ENCODE assay signal across 10 cellular contexts in the genomic region with DNA sequence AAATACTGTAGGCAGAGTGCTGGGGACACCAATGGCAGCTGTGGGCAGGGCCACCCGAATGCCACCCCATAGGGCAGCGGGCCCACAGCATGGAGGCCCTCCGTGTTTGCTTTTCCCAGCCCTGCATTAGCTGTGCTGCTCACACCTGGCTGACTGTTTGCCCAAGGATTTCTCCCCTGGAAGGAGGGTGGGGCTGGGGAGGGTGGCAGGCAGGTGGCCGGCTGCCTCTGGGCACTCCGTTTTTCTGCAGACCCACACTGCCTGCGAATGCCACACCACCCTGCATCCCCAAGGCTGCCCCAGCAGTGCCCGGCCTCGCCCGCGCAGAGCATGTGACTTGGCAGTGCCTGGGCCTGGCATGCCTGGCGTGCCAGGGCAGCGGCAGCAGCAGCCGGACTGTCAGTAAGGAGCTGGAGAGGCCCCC. TPM values are rescaled to one million over a fixed set of nuclear protein-coding genes. Genes with fewer than 3 reads are reported as not detected.
DNase-seq lines count a peak whose midpoint lies in the region; ATAC-seq, FAIRE-seq and TF ChIP-seq lines count a peak whose summit lies in the region.
"Had no signal": no experiment of that assay in that cellular context is flagged by ENCODE, and none has a peak within 500 bp of the region (broad histone marks: within the 10 kb centered on the region; RNA-seq: fewer than 3 reads in every experiment).

No MANE protein-coding gene starts in this region.

- no peak overlapping the region for H2BK120ac ChIP-seq in mesendoderm (ENCODE audit: low read depth, low read length)

- POLR2A ChIA-PET in A549 (lab: Yijun Ruan, JAX) (interaction anchor here (0.9 kb wide), 1 partner anchor 34 kb away, joined by 3 read pairs; no protein-coding TSS in a partner anchor), K562 (lab: Yijun Ruan, JAX) (interaction anchor here (0.6 kb wide), 1 partner anchor 16 kb away, joined by 3 read pairs; no protein-coding TSS in a partner anchor)

- no peak overlapping the region for H2AFZ ChIP-seq in K562 (ENCODE audit: low read depth, low read length)

- intact Hi-C loops in K562 (cut with micrococcal nuclease), result no loop called here

- H3K4me2 ChIP-seq in A549, result peak overlapping the region; percentile 69
- no peak overlapping the region for H3K4me2 ChIP-seq in K562 (ENCODE audit: insufficient read depth, low read length)
- H3K4me2 ChIP-seq in mesendoderm (ENCODE audit: low read length), result no peak overlapping the region

- no peak overlapping the region for H2AK5ac ChIP-seq in mesendoderm (ENCODE audit: low read length)

- H3K56ac ChIP-seq in mesendoderm (ENCODE audit: low read length), result no peak overlapping the region

- ATAC-seq in A549 (peak; percentile 37 to 54), K562 (no peak), lung (ENCODE audit: insufficient read depth, low FRiP score) (no peak), HG02610 (IDR thresholded peaks at IDR 0.05; ENCODE audit: unreplicated experiment) (no peak)

- CTCF ChIA-PET in A549 (lab: Yijun Ruan, JAX), result interaction anchor here (0.6 to 3.3 kb wide), 7 partner anchors 10 to 454 kb away, joined by 3 to 18 read pairs (median 4); no protein-coding TSS in a partner anchor
- CTCF ChIA-PET in K562 (lab: Yijun Ruan, JAX; ENCODE audit: low intra/inter-chr PET ratio), result no interaction called here

- TF ChIP-seq POLR2A in A549 (IDR thresholded peaks at IDR 0.05; ENCODE audit: low read length) (no peak), K562 (conservative IDR thresholded peaks at IDR 0.05) (no peak)

- H3K27me3 ChIP-seq in K562 (ENCODE audit: control insufficient read depth in 2 of 2, insufficient read depth in 2 of 2, low read length in 2 of 2), result peaks cover 26 to 63% of the 10 kb centered on the region in 2 experiments; a peak in 4 of 5 replicates
- no peaks in the 10 kb centered on the region for H3K27me3 ChIP-seq in lung (ENCODE audit: control insufficient read depth, insufficient read depth)
- no peaks in the 10 kb centered on the region for H3K27me3 ChIP-seq in mesendoderm (ENCODE audit: insufficient read depth, low read length, poor library complexity)

- H3K79me1 ChIP-seq in mesendoderm (ENCODE audit: low read length), result no peaks in the 10 kb centered on the region

- no peaks in the 10 kb centered on the region for H3K9me1 ChIP-seq in K562 (ENCODE audit: control insufficient read depth, insufficient read depth, low read length)

- H4K5ac ChIP-seq in mesendoderm (ENCODE audit: low read length), result no peak overlapping the region

- TF ChIP-seq EP300 in A549 (IDR thresholded peaks at IDR 0.05), result no peak
- no peak for TF ChIP-seq EP300 in K562 (IDR thresholded peaks at IDR 0.05; ENCODE audit: low read length)

- no TSS peak for BruUV-seq in K562 (replicated peaks; lab: Mats Ljungman, UMichigan)

- 0% methylated on average over 6 of the region's 13 CpGs for WGBS in A549 (ENCODE audit: missing lambda C conversion rate)
- WGBS in K562 (ENCODE audit: insufficient coverage, low coverage, missing lambda C conversion rate), result 32% methylated on average over 10 of the region's 13 CpGs
- 74 to 81% methylated on average over 13 of the region's 13 CpGs for WGBS in lung, 2 donors
- no CpG with 5 or more reads among the region's 13 CpGs for WGBS in mesendoderm (ENCODE audit: extremely low coverage, insufficient coverage, low lambda C conversion rate)

- H3K79me2 ChIP-seq in K562 (ENCODE audit: control insufficient read depth, insufficient read depth, low read length) (no peaks in the 10 kb centered on the region), mesendoderm (ENCODE audit: control insufficient read depth, insufficient read depth, low read length) (no peaks in the 10 kb centered on the region)

- DNase-seq in A549 (ENCODE audit: low read depth in 1 of 2, low spot score in 1 of 2), result no peak
- DNase-seq in NCI-H2081 (lab: John Stamatoyannopoulos, UW), result peak; percentile 94 to 97
- no peak for DNase-seq in K562 (ENCODE audit: extremely low read depth in 1 of 4, low spot score in 3 of 4)
- DNase-seq in lung (ENCODE audit: low spot score), result no peak
- DNase-seq in AG20443 (ENCODE audit: low spot score), result no peak
- no peak for DNase-seq in mesendoderm
- DNase-seq in activated T-cell treated with anti-CD3 and anti-CD28 coated beads, Interleukin-2, amount 50 U/mL, for 48 hours, result no peak
- DNase-seq: activated gamma-delta T cell had no signal

- in situ Hi-C loops in K562 (cut with MboI), result no loop called here

- H3K36me3 ChIP-seq in K562 (ENCODE audit: control insufficient read depth, insufficient read depth, low read length) (no peaks in the 10 kb centered on the region), lung (ENCODE audit: control insufficient read depth in 2 of 2, insufficient read depth in 2 of 2, low read length in 2 of 2) (no peaks in the 10 kb centered on the region), mesendoderm (ENCODE audit: control insufficient read depth, insufficient read depth, low read length) (no peaks in the 10 kb centered on the region)

- peaks cover 72% of the 10 kb centered on the region for H3K4me1 ChIP-seq in A549
- H3K4me1 ChIP-seq in K562 (replicated peaks in 1 of 2; ENCODE audit: control insufficient read depth in 2 of 2, insufficient read depth in 2 of 2, low read length in 2 of 2), result peaks cover 0 to 34% of the 10 kb centered on the region in 2 experiments; a peak in 4 of 5 replicates
- H3K4me1 ChIP-seq in lung (ENCODE audit: control insufficient read depth in 2 of 2, insufficient read depth in 2 of 2, low read length in 2 of 2), result peaks cover 14 to 32% of the 10 kb centered on the region in 2 donors
- H3K4me1 ChIP-seq in mesendoderm (ENCODE audit: control insufficient read depth, low read depth, low read length), result peaks cover 11% of the 10 kb centered on the region

- no peak overlapping the region for H3K23ac ChIP-seq in mesendoderm (ENCODE audit: low read length)

- no peak overlapping the region for H3K18ac ChIP-seq in mesendoderm (ENCODE audit: low read length)

- no peak for TF ChIP-seq RAD21 in A549 (conservative IDR thresholded peaks at IDR 0.05 in 1 of 2, IDR thresholded peaks at IDR 0.05 in 1 of 2)
- TF ChIP-seq RAD21 in K562 (CRISPR knock-in tag; conservative IDR thresholded peaks at IDR 0.05 in 1 of 2, IDR thresholded peaks at IDR 0.05 in 1 of 2), result no peak

- no peak overlapping the region for H4K8ac ChIP-seq in mesendoderm (ENCODE audit: low read depth, low read length)

- no peak overlapping the region for H3K4ac ChIP-seq in mesendoderm (ENCODE audit: low read depth, low read length)

- H3K4me3 ChIP-seq in A549 (no peak overlapping the region), K562 (no peak overlapping the region), lung (no peak overlapping the region), mesendoderm (ENCODE audit: low read length) (no peak overlapping the region)

- no peak for TF ChIP-seq CTCF in A549 (IDR thresholded peaks at IDR 0.05)
- no peak for TF ChIP-seq CTCF in K562 (IDR thresholded peaks at IDR 0.05 in 2 of 3, conservative IDR thresholded peaks at IDR 0.05 in 1 of 3; ENCODE audit: insufficient read depth in 2 of 3, low read depth in 1 of 3, low read length in 3 of 3)
- no peak for TF ChIP-seq CTCF in lung (IDR thresholded peaks at IDR 0.05; ENCODE audit: control extremely low read depth, extremely low read depth)

- no peak for FAIRE-seq in A549 (lab: Jason Lieb, UNC)
- FAIRE-seq in K562 (lab: Jason Lieb, UNC), result no peak

- no peaks in the 10 kb centered on the region for H3K9me3 ChIP-seq in A549
- no peaks in the 10 kb centered on the region for H3K9me3 ChIP-seq in K562 (replicated peaks; ENCODE audit: control insufficient read depth, insufficient read depth, low read depth, low read length)
- no peaks in the 10 kb centered on the region for H3K9me3 ChIP-seq in lung (ENCODE audit: control insufficient read depth in 2 of 2, insufficient read depth in 1 of 2, low read length in 1 of 2)

- no peak overlapping the region for H2BK5ac ChIP-seq in mesendoderm (ENCODE audit: low read length)

- peaks cover 9% of the 10 kb centered on the region; the same call in 1 of the 2 replicates for H4K20me1 ChIP-seq in K562 (replicated peaks; ENCODE audit: control insufficient read depth, insufficient read depth, low read length)

- H3K9ac ChIP-seq in K562 (ENCODE audit: insufficient read depth in 1 of 2, low read depth in 2 of 2, low read length in 2 of 2) (peak overlapping the region in 1 of 2 experiments; percentile 4; a peak in 1 of 4 replicates), mesendoderm (ENCODE audit: low read length) (no peak overlapping the region)

- H3K27ac ChIP-seq in A549 (peak overlapping the region; percentile 75 to 88), K562 (ENCODE audit: extremely low read depth, low read depth, low read length) (no peak overlapping the region), lung (ENCODE audit: low read depth in 1 of 2, low read length in 1 of 2) (peak overlapping the region; percentile 23 to 26), mesendoderm (ENCODE audit: low read depth, low read length) (no peak overlapping the region)
- H3K27ac ChIP-seq: HL-60 had no signal

- H2BK15ac ChIP-seq in mesendoderm (replicated peaks; ENCODE audit: low read depth), result no peak overlapping the region

RNA-seq across cellular contexts. Expression of gene DAGLA, which starts 19.6 kb away (rescaled TPM):
- polyA plus RNA-seq in A549 (2011; rRNA removed) (0.93 and 1.2 TPM in 2 replicates), A549 (2017; fragmentation: RNase III; extraction: RNeasy Plus Mini Kit Qiagen cat#74134 plus additional on column Dnase treatment) (2.2 to 2.5 TPM (median 2.5 TPM) in 3 replicates), K562 (2011; rRNA removed) (0.07 TPM in 2 replicates), K562 (2014; fragmentation: Illumina TruSeq; extraction: Trizol) (0.04 and 0.11 TPM in 2 replicates), K562 (2014; fragmentation: Nextera tagmentation; extraction: Ambion mirVana) (not detected), K562 (2014; rRNA removed) (0.03 and 0.07 TPM in 2 replicates), lung (1 to 10 TPM; 2.9 to 3.0 TPM)
- polyA plus RNA-seq in A549 (2012; cell fraction: cytosol; rRNA removed), result 2.3 and 3.7 TPM in 2 replicates
- 6.3 and 8.7 TPM in 2 replicates for polyA plus RNA-seq in A549 (2012; cell fraction: nucleus; rRNA removed)
- polyA minus RNA-seq in A549 (2011; rRNA and poly(A)+ RNA removed), result 2.0 and 2.3 TPM in 2 replicates
- 0.16 and 1.5 TPM in 2 replicates for total RNA-seq in K562 (2011; cell fraction: chromatin; rRNA removed; ENCODE audit: low replicate concordance)
- 0.66 and 0.67 TPM in 2 replicates for total RNA-seq in K562 (2011; cell fraction: nucleolus; rRNA removed)
- total RNA-seq in K562 (2011; cell fraction: nucleoplasm; rRNA removed), result 0.22 and 0.84 TPM in 2 replicates
- total RNA-seq in K562 (2014; rRNA removed) (0.08 TPM in 1 of 2 replicates, not detected in the other), K562 (2014; rRNA removed; fragmentation: Illumina TruSeq; extraction: Trizol) (not detected in 2 replicates), K562 (2015; rRNA removed; fragmentation: Illumina TruSeq; extraction: Trizol) (0.04 TPM in 2 replicates), K562 (2021) (0.13 and 0.16 TPM in 2 replicates), lung (1 to 10 TPM; 1.5 to 7.5 TPM)
- 0.09 and 0.22 TPM in 2 replicates for polyA plus RNA-seq in K562 (2011; cell fraction: cytosol; rRNA removed)
- polyA plus RNA-seq in K562 (2011; cell fraction: nucleus; rRNA removed), result 0.18 and 0.51 TPM in 2 replicates
- 0.09 and 0.14 TPM in 2 replicates for polyA plus RNA-seq in K562 (2012)
- 0.06 and 0.21 TPM in 2 replicates for polyA minus RNA-seq in K562 (2011; rRNA and poly(A)+ RNA removed)
- polyA minus RNA-seq in K562 (2011; cell fraction: cytosol; rRNA and poly(A)+ RNA removed), result 0.18 and 0.29 TPM in 2 replicates
- polyA minus RNA-seq in K562 (2011; cell fraction: nucleus; rRNA and poly(A)+ RNA removed), result 0.22 and 0.67 TPM in 2 replicates
- polyA plus RNA-seq in mesendoderm (2013, experiment 1 of 2), result 4.2 TPM
- polyA plus RNA-seq in mesendoderm (2013, experiment 2 of 2), result 4.4 TPM

RNA-seq across cellular contexts. Expression of gene MYRF, which starts 52.7 kb away (rescaled TPM):
- polyA plus RNA-seq in A549 (2011; rRNA removed), result 14.7 and 28.4 TPM in 2 replicates
- polyA plus RNA-seq in A549 (2012; cell fraction: cytosol; rRNA removed), result 12.7 and 17.2 TPM in 2 replicates
- 56.5 and 67.6 TPM in 2 replicates for polyA plus RNA-seq in A549 (2012; cell fraction: nucleus; rRNA removed)
- polyA plus RNA-seq in A549 (2017; fragmentation: RNase III; extraction: RNeasy Plus Mini Kit Qiagen cat#74134 plus additional on column Dnase treatment), result 19.2 to 22.3 TPM (median 21.2 TPM) in 3 replicates
- 28.0 and 33.1 TPM in 2 replicates for polyA minus RNA-seq in A549 (2011; rRNA and poly(A)+ RNA removed)
- total RNA-seq in K562 (2011; cell fraction: chromatin; rRNA removed; ENCODE audit: low replicate concordance), result 95.5 and 239 TPM in 2 replicates
- total RNA-seq in K562 (2011; cell fraction: nucleolus; rRNA removed), result 109 and 132 TPM in 2 replicates
- total RNA-seq in K562 (2011; cell fraction: nucleoplasm; rRNA removed), result 92.2 and 107 TPM in 2 replicates
- total RNA-seq in K562 (2014; rRNA removed), result 7.1 and 11.0 TPM in 2 replicates
- total RNA-seq in K562 (2014; rRNA removed; fragmentation: Illumina TruSeq; extraction: Trizol), result 2.6 and 3.3 TPM in 2 replicates
- 4.0 and 4.1 TPM in 2 replicates for total RNA-seq in K562 (2015; rRNA removed; fragmentation: Illumina TruSeq; extraction: Trizol)
- total RNA-seq in K562 (2021), result 21.4 and 25.8 TPM in 2 replicates
- polyA plus RNA-seq in K562 (2011; rRNA removed), result 10.4 and 16.6 TPM in 2 replicates
- polyA plus RNA-seq in K562 (2011; cell fraction: cytosol; rRNA removed), result 13.6 and 26.3 TPM in 2 replicates
- polyA plus RNA-seq in K562 (2011; cell fraction: nucleus; rRNA removed), result 104 and 152 TPM in 2 replicates
- polyA plus RNA-seq in K562 (2012), result 14.8 and 25.8 TPM in 2 replicates
- 14.7 and 17.8 TPM in 2 replicates for polyA plus RNA-seq in K562 (2014; fragmentation: Illumina TruSeq; extraction: Trizol)
- 1 to 10 TPM; 2.3 TPM for polyA plus RNA-seq in K562 (2014; fragmentation: Nextera tagmentation; extraction: Ambion mirVana)
- polyA plus RNA-seq in K562 (2014; rRNA removed), result 15.6 and 17.4 TPM in 2 replicates
- 6.8 and 8.5 TPM in 2 replicates for polyA minus RNA-seq in K562 (2011; rRNA and poly(A)+ RNA removed)
- 22.7 and 23.9 TPM in 2 replicates for polyA minus RNA-seq in K562 (2011; cell fraction: cytosol; rRNA and poly(A)+ RNA removed)
- 32.4 and 34.1 TPM in 2 replicates for polyA minus RNA-seq in K562 (2011; cell fraction: nucleus; rRNA and poly(A)+ RNA removed)
- 10 to 100 TPM; 27.1 to 41.2 TPM for total RNA-seq in lung
- polyA plus RNA-seq in lung, result 10 to 100 TPM; 11.9 to 23.3 TPM
- polyA plus RNA-seq in mesendoderm (2013, experiment 1 of 2), result 3.0 TPM
- polyA plus RNA-seq in mesendoderm (2013, experiment 2 of 2), result 2.6 TPM

Comparison
In these comparisons a context has a peak if more than half of its experiments do, and no peak if none do; other contexts are left out.
1. ATAC-seq: peak in A549 (2 of 2); none in K562 (single experiment), lung (single experiment) and HG02610 (single experiment).
2. DNase-seq: peak in NCI-H2081 (2 of 2); none in A549 (0 of 2), K562 (0 of 4), lung (single experiment), AG20443 (single experiment), mesendoderm (single experiment) and activated T-cell treated with anti-CD3 and anti-CD28 coated beads, Interleukin-2, amount 50 U/mL, for 48 hours (0 of 2).
3. H3K27ac ChIP-seq: peak in A549 (2 of 2) and lung (2 of 2); none in K562 (single experiment) and mesendoderm (single experiment).
4. Of the 35 proteins assayed by ChIP-seq in both K562 and A549: peak only in K562: none; only in A549: E2F6, JUNB, MAX and USF2; in both: none; in neither: 30; mixed calls (peak in some experiments, not most) for 1.